31 cellular contexts compared by ENCODE assay signal in genomic region chr1:180225403-180225802, GRCh38. TPM values are rescaled to one million over a fixed set of nuclear protein-coding genes. Genes with fewer than 3 reads are reported as not detected.
"Had no signal": no experiment of that assay in that cellular context is flagged by ENCODE, and none has a peak within 500 bp of the region (broad histone marks: within the 10 kb centered on the region; RNA-seq: fewer than 3 reads in every experiment).

No MANE protein-coding gene starts in this region.

- FAIRE-seq: pancreas had no signal

- DNase-seq: naive B cell; naive thymus-derived CD8-positive, alpha-beta T cell; nephron progenitor cell; nucleus accumbens; pancreas; psoas muscle; right cardiac atrium; spleen; stimulated activated CD4-positive, alpha-beta T cell treated with anti-CD3 and anti-CD28 coated beads, Interleukin-12 subunit alpha, Interleukin-12 subunit beta, amount 100 ng/mL, for 4 hours; stimulated activated CD4-positive, alpha-beta T cell treated with anti-CD3 and anti-CD28 coated beads, Interleukin-1b, Interleukin-23, amount 100 ng/mL, for 48 hours; stimulated activated CD4-positive, alpha-beta T cell treated with anti-CD3 and anti-CD28 coated beads, Interleukin-4, amount 100 ng/mL, for 1 hour; stimulated activated CD4-positive, alpha-beta T cell treated with anti-CD3 and anti-CD28 coated beads, Interleukin-4, amount 100 ng/mL, for 4 hours; stimulated activated CD8-positive, alpha-beta memory T cell treated with anti-CD3 and anti-CD28 coated beads, Interleukin-4, amount 100 ng/mL, for 48 hours; stimulated activated naive CD4-positive, alpha-beta T cell; stimulated activated naive CD8-positive, alpha-beta T cell treated with anti-CD3 and anti-CD28 coated beads, Interleukin-15, Interleukin-2, amounts not matched to agents 100 U/mL and 50 U/mL, for 24 hours; stomach; thyroid gland; trophoblast cell; upper lobe of left lung; uterus had no signal

- H3K36me3 Mint-ChIP-seq: naive B cell; natural killer cell treated with Interleukin-12 subunit alpha and Interleukin-12 subunit beta and Interleukin-15 and Interleukin-18, amount 100 ng/mL, for 72 hours; stimulated activated memory B cell treated with anti-CD40 and anti-IgM and Interleukin-4, amounts not matched to agents 10 μg/mL and 1 μg/mL and 100 μg/mL, for 72 hours had no signal

- H3K4me1 Mint-ChIP-seq: nephron progenitor cell, neural crest cell had no signal

- H3K36me3 ChIP-seq: neutrophil, pancreas, spleen, stomach, thoracic aorta, thyroid gland, tibial nerve, upper lobe of left lung, uterus had no signal

- ATAC-seq: naive thymus-derived CD8-positive, alpha-beta T cell; natural killer cell treated with Interleukin-12 subunit alpha and Interleukin-12 subunit beta and Interleukin-15 and Interleukin-18, amount 100 ng/mL, for 72 hours; pancreas; psoas muscle; right cardiac atrium; sciatic nerve; stimulated activated memory B cell treated with anti-CD40 and anti-IgM and Interleukin-4, amounts not matched to agents 10 μg/mL and 1 μg/mL and 100 μg/mL, for 72 hours; stimulated activated naive CD8-positive, alpha-beta T cell treated with anti-CD3 and anti-CD28 coated beads, Interleukin-15, Interleukin-2, amounts not matched to agents 100 U/mL and 50 U/mL, for 24 hours had no signal

- H3K27ac Mint-ChIP-seq: natural killer cell treated with Interleukin-12 subunit alpha and Interleukin-12 subunit beta and Interleukin-15 and Interleukin-18, amount 100 ng/mL, for 72 hours; nephron progenitor cell; stimulated activated memory B cell treated with anti-CD40 and anti-IgM and Interleukin-4, amounts not matched to agents 10 μg/mL and 1 μg/mL and 100 μg/mL, for 72 hours had no signal

- H3K4me3 Mint-ChIP-seq: naive thymus-derived CD8-positive, alpha-beta T cell; natural killer cell treated with Interleukin-12 subunit alpha and Interleukin-12 subunit beta and Interleukin-15 and Interleukin-18, amount 100 ng/mL, for 72 hours; nephron progenitor cell; neural crest cell; stimulated activated memory B cell treated with anti-CD40 and anti-IgM and Interleukin-4, amounts not matched to agents 10 μg/mL and 1 μg/mL and 100 μg/mL, for 72 hours had no signal

- H3K27ac ChIP-seq: neutrophil, pancreas, psoas muscle, skin epidermis, spleen, stomach, thoracic aorta, thyroid gland, tibial nerve, upper lobe of left lung, uterus had no signal

- H3K9me3 ChIP-seq: neutrophil, pancreas, psoas muscle, spleen, stomach, thoracic aorta, thyroid gland, tibial nerve, upper lobe of left lung, uterus had no signal

- H3K9me3 Mint-ChIP-seq: natural killer cell treated with Interleukin-12 subunit alpha and Interleukin-12 subunit beta and Interleukin-15 and Interleukin-18, amount 100 ng/mL, for 72 hours; nephron progenitor cell; neural crest cell; stimulated activated memory B cell treated with anti-CD40 and anti-IgM and Interleukin-4, amounts not matched to agents 10 μg/mL and 1 μg/mL and 100 μg/mL, for 72 hours had no signal

- H3K4me3 ChIP-seq: pancreas, psoas muscle, skin epidermis, smooth muscle cell, spleen, stomach, thoracic aorta, thyroid gland, tibial nerve, upper lobe of left lung, uterus had no signal

- H3K4me2 ChIP-seq: smooth muscle cell had no signal

RNA-seq across cellular contexts. Expression of gene LHX4, which starts 4.7 kb away (rescaled TPM):
- total RNA-seq: naive thymus-derived CD8-positive, alpha-beta T cell; natural killer cell treated with Interleukin-12 subunit alpha and Interleukin-12 subunit beta and Interleukin-15 and Interleukin-18, amount 100 ng/mL, for 72 hours; psoas muscle; right cardiac atrium; sciatic nerve; smooth muscle cell; temporal lobe; thoracic aorta; thyroid gland; tibial nerve; urinary bladder; uterus had no signal
- polyA plus RNA-seq: smooth muscle cell had no signal
